In the genomic region with DNA sequence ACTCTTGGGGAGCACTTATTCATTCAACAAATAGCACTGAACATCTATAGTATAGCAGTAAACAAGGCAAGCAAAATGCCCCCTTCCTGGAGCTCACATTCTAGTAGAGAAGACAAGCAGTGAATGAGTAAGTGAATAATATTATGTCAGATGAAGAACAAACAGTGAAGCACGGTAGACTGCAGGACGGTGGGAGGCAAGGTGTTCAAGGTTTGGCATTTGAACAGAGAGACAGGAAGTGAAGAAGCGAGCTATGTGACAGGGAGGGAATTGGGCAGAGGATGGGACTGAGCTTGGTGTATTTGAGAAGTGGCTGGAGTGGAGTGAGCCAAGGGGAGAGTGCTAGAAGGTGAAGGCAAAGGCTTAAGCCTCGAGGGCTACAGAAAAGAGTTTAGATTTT, we compare ENCODE assay signal across 10 cellular contexts. TPM values are rescaled to one million over a fixed set of nuclear protein-coding genes. Genes with fewer than 3 reads are reported as not detected.
DNase-seq lines count a peak whose midpoint lies in the region; ATAC-seq and TF ChIP-seq lines count a peak whose summit lies in the region.
"Had no signal": no experiment of that assay in that cellular context is flagged by ENCODE, and none has a peak within 500 bp of the region (broad histone marks: within the 10 kb centered on the region; RNA-seq: fewer than 3 reads in every experiment).

No MANE protein-coding gene starts in this region.

- H3K9me3 Mint-ChIP-seq in T-helper 1 cell treated with Interleukin-12 subunit alpha and Interleukin-12 subunit beta and Interleukin-4 antibody, amounts not matched to agents 30 μg/mL and 1 μg/mL, for 36 hours = no peaks in the 10 kb centered on the region
- peaks cover 7% of the 10 kb centered on the region for H3K9me3 Mint-ChIP-seq in glutamatergic neuron (ENCODE audit: unreplicated experiment)
- H3K9me3 Mint-ChIP-seq in stimulated activated memory B cell treated with anti-CD40 and anti-IgM and Interleukin-4, amounts not matched to agents 10 μg/mL and 1 μg/mL and 100 μg/mL, for 72 hours = no peaks in the 10 kb centered on the region

- H3K4me1 Mint-ChIP-seq in T-helper 1 cell treated with Interleukin-12 subunit alpha and Interleukin-12 subunit beta and Interleukin-4 antibody, amounts not matched to agents 30 μg/mL and 1 μg/mL, for 36 hours (ENCODE audit: low read depth) = peaks cover 28% of the 10 kb centered on the region
- H3K4me1 Mint-ChIP-seq in glutamatergic neuron (ENCODE audit: low read depth, unreplicated experiment) = peaks cover 12% of the 10 kb centered on the region
- peaks cover 38% of the 10 kb centered on the region for H3K4me1 Mint-ChIP-seq in stimulated activated memory B cell treated with anti-CD40 and anti-IgM and Interleukin-4, amounts not matched to agents 10 μg/mL and 1 μg/mL and 100 μg/mL, for 72 hours

- peak overlapping the region; percentile 76 for H3K4me3 ChIP-seq in WI38 (ENCODE audit: low read depth, low read length)

- H3K4me3 Mint-ChIP-seq in T-helper 1 cell treated with Interleukin-12 subunit alpha and Interleukin-12 subunit beta and Interleukin-4 antibody, amounts not matched to agents 30 μg/mL and 1 μg/mL, for 36 hours = peak overlapping the region; percentile 99
- H3K4me3 Mint-ChIP-seq in glutamatergic neuron (ENCODE audit: unreplicated experiment) = peak overlapping the region; percentile 93
- peak overlapping the region; percentile 38 for H3K4me3 Mint-ChIP-seq in stimulated activated memory B cell treated with anti-CD40 and anti-IgM and Interleukin-4, amounts not matched to agents 10 μg/mL and 1 μg/mL and 100 μg/mL, for 72 hours

- no peaks in the 10 kb centered on the region for H3K27me3 Mint-ChIP-seq in T-helper 1 cell treated with Interleukin-12 subunit alpha and Interleukin-12 subunit beta and Interleukin-4 antibody, amounts not matched to agents 30 μg/mL and 1 μg/mL, for 36 hours (ENCODE audit: low read depth)
- peaks cover 5% of the 10 kb centered on the region for H3K27me3 Mint-ChIP-seq in glutamatergic neuron (ENCODE audit: unreplicated experiment)
- no peaks in the 10 kb centered on the region for H3K27me3 Mint-ChIP-seq in stimulated activated memory B cell treated with anti-CD40 and anti-IgM and Interleukin-4, amounts not matched to agents 10 μg/mL and 1 μg/mL and 100 μg/mL, for 72 hours

- ATAC-seq in stimulated activated memory B cell treated with anti-CD40 and anti-IgM and Interleukin-4, amounts not matched to agents 10 μg/mL and 1 μg/mL and 100 μg/mL, for 72 hours = no peak

- H3K27ac Mint-ChIP-seq in T-helper 1 cell treated with Interleukin-12 subunit alpha and Interleukin-12 subunit beta and Interleukin-4 antibody, amounts not matched to agents 30 μg/mL and 1 μg/mL, for 36 hours = peak overlapping the region; percentile 97
- H3K27ac Mint-ChIP-seq in glutamatergic neuron (ENCODE audit: unreplicated experiment) = peak overlapping the region; percentile 87
- peak overlapping the region; percentile 89 for H3K27ac Mint-ChIP-seq in stimulated activated memory B cell treated with anti-CD40 and anti-IgM and Interleukin-4, amounts not matched to agents 10 μg/mL and 1 μg/mL and 100 μg/mL, for 72 hours

- peaks cover 10% of the 10 kb centered on the region for H3K36me3 Mint-ChIP-seq in T-helper 1 cell treated with Interleukin-12 subunit alpha and Interleukin-12 subunit beta and Interleukin-4 antibody, amounts not matched to agents 30 μg/mL and 1 μg/mL, for 36 hours (ENCODE audit: low read depth)
- H3K36me3 Mint-ChIP-seq in glutamatergic neuron (ENCODE audit: unreplicated experiment) = no peaks in the 10 kb centered on the region
- H3K36me3 Mint-ChIP-seq in stimulated activated memory B cell treated with anti-CD40 and anti-IgM and Interleukin-4, amounts not matched to agents 10 μg/mL and 1 μg/mL and 100 μg/mL, for 72 hours = peaks cover 26% of the 10 kb centered on the region

- DNase-seq in T-helper 1 cell = no peak
- DNase-seq in glutamatergic neuron = no peak
- DNase-seq in NCI-H2171 (lab: John Stamatoyannopoulos, UW) = no peak
- DNase-seq in effector CD4-positive, alpha-beta T cell = no peak
- DNase-seq in kidney tubule cell (ENCODE audit: low spot score) = no peak
- DNase-seq: NCI-H2081, SW 1271 had no signal

- TF ChIP-seq CTCF in WI38 (IDR thresholded peaks at IDR 0.05; ENCODE audit: low read depth, low read length) (no peak), glutamatergic neuron (IDR thresholded peaks at IDR 0.05; ENCODE audit: partially characterized antibody, unreplicated experiment) (no peak)

RNA-seq across cellular contexts. Expression of a gene that starts 1.4 kb away (rescaled TPM):
- total RNA-seq in glutamatergic neuron (ENCODE audit: unreplicated experiment) = 92.6 TPM

RNA-seq across cellular contexts. Expression of a gene that starts 17.2 kb away (rescaled TPM):
- total RNA-seq in glutamatergic neuron (ENCODE audit: unreplicated experiment) = 8.9 TPM

RNA-seq across cellular contexts. Expression of a gene that starts 18.1 kb away (rescaled TPM):
- 41.9 TPM for total RNA-seq in glutamatergic neuron (ENCODE audit: unreplicated experiment)

RNA-seq across cellular contexts. Expression of a gene that starts 32.3 kb away (rescaled TPM):
- 3.9 TPM for total RNA-seq in glutamatergic neuron (ENCODE audit: unreplicated experiment)

RNA-seq across cellular contexts. Expression of a gene that starts 44.6 kb away (rescaled TPM):
- total RNA-seq in glutamatergic neuron (ENCODE audit: unreplicated experiment) = 37.8 TPM

Comparison
In these comparisons a context has a peak if more than half of its experiments do, and no peak if none do; other contexts are left out.
1. H3K4me3 Mint-ChIP-seq: peak in every context shown above with its lines; median percentile 99 in T-helper 1 cell treated with Interleukin-12 subunit alpha and Interleukin-12 subunit beta and Interleukin-4 antibody, amounts not matched to agents 30 μg/mL and 1 μg/mL, for 36 hours; 93 in glutamatergic neuron; 38 in stimulated activated memory B cell treated with anti-CD40 and anti-IgM and Interleukin-4, amounts not matched to agents 10 μg/mL and 1 μg/mL and 100 μg/mL, for 72 hours.